ENCODE assay signal across 9 cellular contexts in genomic region chr2:108575132-108575966, GRCh38. TPM values are rescaled to one million over a fixed set of nuclear protein-coding genes. Genes with fewer than 3 reads are reported as not detected.
DNase-seq lines count a peak whose midpoint lies in the region; ATAC-seq and TF ChIP-seq lines count a peak whose summit lies in the region.
"Had no signal": no experiment of that assay in that cellular context is flagged by ENCODE, and none has a peak within 500 bp of the region (broad histone marks: within the 10 kb centered on the region; RNA-seq: fewer than 3 reads in every experiment).

No MANE protein-coding gene starts in this region.

- H3K36me3 Mint-ChIP-seq in activated CD4-positive, alpha-beta T cell treated with anti-CD3 and anti-CD28 coated beads, Interleukin-2, amount 10 ng/mL, durations not matched to agents 24 days and 14 days (ENCODE audit: low read depth) = no peaks in the 10 kb centered on the region
- no peaks in the 10 kb centered on the region for H3K36me3 Mint-ChIP-seq in stimulated activated effector memory CD8-positive, alpha-beta T cell treated with anti-CD3 and anti-CD28 coated beads, Interleukin-12 subunit alpha, Interleukin-12 subunit beta, amount 100 ng/mL, for 72 hours
- no peaks in the 10 kb centered on the region for H3K36me3 Mint-ChIP-seq in Calu3 (ENCODE audit: insufficient read depth, unreplicated experiment)

- in situ Hi-C loops in astrocyte of the spinal cord (cut with HindIII; ENCODE audit: low sequenced_read_pairs) = no loop called here

- intact Hi-C loops in activated CD4-positive, alpha-beta T cell treated with anti-CD3 and anti-CD28 coated beads, Interleukin-2, amount 10 ng/mL, durations not matched to agents 24 days and 14 days (cut with micrococcal nuclease) = no loop called here
- intact Hi-C loops in Calu3 (cut with micrococcal nuclease; ENCODE audit: unreplicated experiment) = no loop called here

- H3K9me3 Mint-ChIP-seq in activated CD4-positive, alpha-beta T cell treated with anti-CD3 and anti-CD28 coated beads, Interleukin-2, amount 10 ng/mL, durations not matched to agents 24 days and 14 days = no peaks in the 10 kb centered on the region
- H3K9me3 Mint-ChIP-seq in stimulated activated effector memory CD8-positive, alpha-beta T cell treated with anti-CD3 and anti-CD28 coated beads, Interleukin-12 subunit alpha, Interleukin-12 subunit beta, amount 100 ng/mL, for 72 hours = no peaks in the 10 kb centered on the region
- no peaks in the 10 kb centered on the region for H3K9me3 Mint-ChIP-seq in Calu3 (ENCODE audit: low read depth, unreplicated experiment)

- TF ChIP-seq CTCF in astrocyte of the spinal cord (IDR thresholded peaks at IDR 0.05; ENCODE audit: low read depth, low read length) (no peak), Calu3 (IDR thresholded peaks at IDR 0.05; ENCODE audit: unreplicated experiment) (no peak)

- BruUV-seq in Calu3 (replicated peaks; lab: Mats Ljungman, UMichigan) = no TSS peak

- H3K27ac ChIP-seq in substantia nigra (ENCODE audit: low read depth, low read length, poor library complexity, severe bottlenecking) = no peak overlapping the region
- H3K27ac ChIP-seq: C4-2B had no signal

- peak; percentile 86 for ATAC-seq in HG03064 (IDR thresholded peaks at IDR 0.05; ENCODE audit: low read depth, unreplicated experiment)
- peak; percentile 31 for ATAC-seq in stimulated activated effector memory CD8-positive, alpha-beta T cell treated with anti-CD3 and anti-CD28 coated beads, Interleukin-12 subunit alpha, Interleukin-12 subunit beta, amount 100 ng/mL, for 72 hours

- H3K27ac Mint-ChIP-seq in activated CD4-positive, alpha-beta T cell treated with anti-CD3 and anti-CD28 coated beads, Interleukin-2, amount 10 ng/mL, durations not matched to agents 24 days and 14 days = peak overlapping the region; percentile 67
- peak overlapping the region; percentile 59 for H3K27ac Mint-ChIP-seq in stimulated activated effector memory CD8-positive, alpha-beta T cell treated with anti-CD3 and anti-CD28 coated beads, Interleukin-12 subunit alpha, Interleukin-12 subunit beta, amount 100 ng/mL, for 72 hours
- H3K27ac Mint-ChIP-seq in Calu3 (ENCODE audit: unreplicated experiment) = no peak overlapping the region

- no peak for DNase-seq in activated CD4-positive, alpha-beta T cell treated with anti-CD3 and anti-CD28 coated beads, Interleukin-2, amount 10 ng/mL, durations not matched to agents 24 days and 14 days
- DNase-seq in activated CD4-positive, alpha-beta T cell treated with anti-CD3 and anti-CD28 coated beads for 1 hour = no peak
- peak; percentile 89 for DNase-seq in astrocyte of the spinal cord (ENCODE audit: low read depth, low spot score)
- peak in 1 of 2 donors; percentile 41 for DNase-seq in stimulated activated effector memory CD8-positive, alpha-beta T cell treated with anti-CD3 and anti-CD28 coated beads, Interleukin-12 subunit alpha, Interleukin-12 subunit beta, amount 100 ng/mL, for 72 hours (ENCODE audit: low spot score in 2 of 2)
- no peak for DNase-seq in NCI-H2196 (lab: John Stamatoyannopoulos, UW; ENCODE audit: unreplicated experiment)
- no peak for DNase-seq in Calu3
- DNase-seq in substantia nigra (lab: John Stamatoyannopoulos, UW) = no peak

- CTCF ChIA-PET in Calu3 (lab: Charles Lee) = interaction anchor here (0.5 to 2.1 kb wide), 3 partner anchors 9 to 193 kb away, joined by 4 to 12 read pairs (median 5); no protein-coding TSS in a partner anchor

- H3K4me3 ChIP-seq in astrocyte of the spinal cord (ENCODE audit: low read depth, low read length) = no peak overlapping the region

- H3K4me3 Mint-ChIP-seq in activated CD4-positive, alpha-beta T cell treated with anti-CD3 and anti-CD28 coated beads, Interleukin-2, amount 10 ng/mL, durations not matched to agents 24 days and 14 days = no peak overlapping the region
- H3K4me3 Mint-ChIP-seq in stimulated activated effector memory CD8-positive, alpha-beta T cell treated with anti-CD3 and anti-CD28 coated beads, Interleukin-12 subunit alpha, Interleukin-12 subunit beta, amount 100 ng/mL, for 72 hours = no peak overlapping the region
- no peak overlapping the region for H3K4me3 Mint-ChIP-seq in Calu3 (ENCODE audit: low read depth, unreplicated experiment)

- H3K27me3 Mint-ChIP-seq in activated CD4-positive, alpha-beta T cell treated with anti-CD3 and anti-CD28 coated beads, Interleukin-2, amount 10 ng/mL, durations not matched to agents 24 days and 14 days = no peaks in the 10 kb centered on the region
- H3K27me3 Mint-ChIP-seq in Calu3 (ENCODE audit: unreplicated experiment) = no peaks in the 10 kb centered on the region

- peaks cover 23% of the 10 kb centered on the region for H3K4me1 Mint-ChIP-seq in activated CD4-positive, alpha-beta T cell treated with anti-CD3 and anti-CD28 coated beads, Interleukin-2, amount 10 ng/mL, durations not matched to agents 24 days and 14 days
- H3K4me1 Mint-ChIP-seq in stimulated activated effector memory CD8-positive, alpha-beta T cell treated with anti-CD3 and anti-CD28 coated beads, Interleukin-12 subunit alpha, Interleukin-12 subunit beta, amount 100 ng/mL, for 72 hours = peaks cover 25% of the 10 kb centered on the region
- peaks cover 33% of the 10 kb centered on the region for H3K4me1 Mint-ChIP-seq in Calu3 (ENCODE audit: low read depth, unreplicated experiment)

RNA-seq across cellular contexts. Expression of gene LIMS1, which starts 41.1 kb away (rescaled TPM):
- 63.1 and 66.0 TPM in 2 replicates for total RNA-seq in activated CD4-positive, alpha-beta T cell treated with anti-CD3 and anti-CD28 coated beads, Interleukin-2, amount 10 ng/mL, durations not matched to agents 24 days and 14 days
- total RNA-seq in Calu3 (2022) = 40.1 and 51.5 TPM in 2 replicates
